1 cellular context compared by ENCODE assay signal in genomic region chr19:37227996-37228395, GRCh38.
A peak's percentile ranks its signal among the peaks of the same experiment; 100 is the strongest.
TF ChIP-seq lines count a peak whose summit lies in the region.

No MANE protein-coding gene starts in this region.

TF ChIP-seq in HepG2, 621 proteins besides CTCF, POLR2A, EP300 and RAD21:
- TF ChIP-seq ZBTB33 (CRISPR knock-in tag; IDR thresholded peaks at IDR 0.05): peak; percentile 74; the same call in 1 of the 2 replicates
- TF ChIP-seq STAG1 (CRISPR knock-in tag; IDR thresholded peaks at IDR 0.05): peak; percentile 49
- TF ChIP-seq NR1H2 (CRISPR knock-in tag; IDR thresholded peaks at IDR 0.05; ENCODE audit: borderline replicate concordance, low read depth): no peak
